ENCODE assay signal across 15 cellular contexts in the genomic region with DNA sequence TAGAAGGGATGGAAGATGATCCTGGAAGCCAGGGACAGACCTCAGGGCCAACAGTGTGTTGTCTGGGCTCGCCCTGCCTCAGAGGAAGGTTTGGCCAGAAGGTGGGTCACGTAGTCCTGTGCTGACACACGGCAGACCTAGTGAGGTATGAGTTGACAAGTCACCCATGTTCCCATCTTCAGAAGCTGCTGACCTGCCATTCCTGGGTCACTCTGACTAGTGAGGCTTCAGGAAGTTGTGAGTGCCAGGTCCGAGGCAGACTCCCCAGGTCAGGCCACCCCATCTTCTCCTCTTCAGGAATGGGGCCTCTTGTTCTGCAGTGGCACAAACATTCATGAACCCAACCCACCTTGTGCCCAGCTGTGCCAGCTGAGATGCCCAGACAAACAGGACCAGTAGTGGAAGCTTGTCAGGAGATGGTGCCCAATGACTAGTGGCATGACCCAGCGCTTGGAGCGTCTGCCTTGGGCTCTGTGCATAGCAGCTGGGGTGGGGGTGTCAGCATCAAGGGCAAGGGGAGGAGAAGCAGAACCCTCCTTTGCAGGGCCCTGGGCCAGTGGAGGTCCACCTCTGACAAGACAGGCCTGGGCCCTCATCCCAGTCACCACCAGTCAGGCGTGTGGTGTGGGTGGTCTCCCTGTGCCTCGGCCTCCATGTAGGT. TPM values are rescaled to one million over a fixed set of nuclear protein-coding genes. Genes with fewer than 3 reads are reported as not detected.
"Had no signal": no experiment of that assay in that cellular context is flagged by ENCODE, and none has a peak within 500 bp of the region (broad histone marks: within the 10 kb centered on the region; RNA-seq: fewer than 3 reads in every experiment).

No MANE protein-coding gene starts in this region.

- H3K4me1 Mint-ChIP-seq: activated CD4-positive, alpha-beta memory T cell treated with anti-CD3 and anti-CD28 coated beads, Interleukin-2, amount 10 ng/mL, durations not matched to agents 7 days and 5 days; activated CD4-positive, alpha-beta T cell treated with anti-CD3 and anti-CD28 coated beads for 36 hours; activated naive CD4-positive, alpha-beta T cell treated with anti-CD3 and anti-CD28 coated beads, Interleukin-2, amount 50 U/mL, for 24 hours; stimulated activated naive B cell treated with anti-CD40 and anti-IgM and Interleukin-4, amounts not matched to agents 10 μg/mL and 1 μg/mL and 100 μg/mL, for 72 hours; T-cell had no signal

- H3K36me3 Mint-ChIP-seq: activated naive CD4-positive, alpha-beta T cell treated with anti-CD3 and anti-CD28 coated beads, Interleukin-2, amount 50 U/mL, for 24 hours; brain; neural progenitor cell; stimulated activated naive B cell treated with anti-CD40 and anti-IgM and Interleukin-4, amounts not matched to agents 10 μg/mL and 1 μg/mL and 100 μg/mL, for 72 hours had no signal

- H3K9me3 Mint-ChIP-seq: activated CD4-positive, alpha-beta memory T cell treated with anti-CD3 and anti-CD28 coated beads, Interleukin-2, amount 10 ng/mL, durations not matched to agents 7 days and 5 days; activated naive CD4-positive, alpha-beta T cell treated with anti-CD3 and anti-CD28 coated beads, Interleukin-2, amount 50 U/mL, for 24 hours; activated T-helper 2 cell treated with anti-CD3 and anti-CD28 coated beads, Interferon-gamma antibody, Interleukin-2, Interleukin-4, amounts not matched to agents 10 μg/mL and 5 μg/mL and 100 μg/mL, durations not matched to agents 14 hours and 24 hours and 36 hours; brain; neural progenitor cell; stimulated activated naive B cell treated with anti-CD40 and anti-IgM and Interleukin-4, amounts not matched to agents 10 μg/mL and 1 μg/mL and 100 μg/mL, for 72 hours; T-cell had no signal

- H3K27me3 Mint-ChIP-seq: activated naive CD4-positive, alpha-beta T cell treated with anti-CD3 and anti-CD28 coated beads, Interleukin-2, amount 50 U/mL, for 24 hours; stimulated activated naive B cell treated with anti-CD40 and anti-IgM and Interleukin-4, amounts not matched to agents 10 μg/mL and 1 μg/mL and 100 μg/mL, for 72 hours had no signal

- FAIRE-seq: endothelial cell of umbilical vein, kidney, urothelium cell line had no signal

- DNase-seq: activated CD4-positive, alpha-beta memory T cell treated with anti-CD3 and anti-CD28 coated beads, Interleukin-2, amount 10 ng/mL, durations not matched to agents 7 days and 5 days; activated CD4-positive, alpha-beta T cell treated with anti-CD3 and anti-CD28 coated beads for 36 hours; amygdala; foreskin melanocyte; kidney; left ventricle myocardium superior; stimulated activated naive B cell treated with anti-CD40 and anti-IgM and Interleukin-4, amounts not matched to agents 10 μg/mL and 1 μg/mL and 100 μg/mL, for 72 hours; substantia nigra had no signal

- H3K27ac Mint-ChIP-seq: activated CD4-positive, alpha-beta memory T cell treated with anti-CD3 and anti-CD28 coated beads, Interleukin-2, amount 10 ng/mL, durations not matched to agents 7 days and 5 days; activated CD4-positive, alpha-beta T cell treated with anti-CD3 and anti-CD28 coated beads for 36 hours; activated naive CD4-positive, alpha-beta T cell treated with anti-CD3 and anti-CD28 coated beads, Interleukin-2, amount 50 U/mL, for 24 hours; activated T-helper 2 cell treated with anti-CD3 and anti-CD28 coated beads, Interferon-gamma antibody, Interleukin-2, Interleukin-4, amounts not matched to agents 10 μg/mL and 5 μg/mL and 100 μg/mL, durations not matched to agents 14 hours and 24 hours and 36 hours; brain; neural progenitor cell; stimulated activated naive B cell treated with anti-CD40 and anti-IgM and Interleukin-4, amounts not matched to agents 10 μg/mL and 1 μg/mL and 100 μg/mL, for 72 hours; T-cell had no signal

- H3K4me3 Mint-ChIP-seq: activated CD4-positive, alpha-beta memory T cell treated with anti-CD3 and anti-CD28 coated beads, Interleukin-2, amount 10 ng/mL, durations not matched to agents 7 days and 5 days; activated CD4-positive, alpha-beta T cell treated with anti-CD3 and anti-CD28 coated beads for 36 hours; activated naive CD4-positive, alpha-beta T cell treated with anti-CD3 and anti-CD28 coated beads, Interleukin-2, amount 50 U/mL, for 24 hours; brain; neural progenitor cell; stimulated activated naive B cell treated with anti-CD40 and anti-IgM and Interleukin-4, amounts not matched to agents 10 μg/mL and 1 μg/mL and 100 μg/mL, for 72 hours; T-cell had no signal

- ATAC-seq: activated CD4-positive, alpha-beta T cell treated with anti-CD3 and anti-CD28 coated beads for 36 hours; left ventricle myocardium superior; stimulated activated naive B cell treated with anti-CD40 and anti-IgM and Interleukin-4, amounts not matched to agents 10 μg/mL and 1 μg/mL and 100 μg/mL, for 72 hours; T-cell had no signal

RNA-seq across cellular contexts. Expression of gene ANGPTL2, which starts 16.8 kb away (rescaled TPM):
- total RNA-seq: activated CD4-positive, alpha-beta T cell treated with anti-CD3 and anti-CD28 coated beads for 36 hours; activated T-helper 2 cell treated with anti-CD3 and anti-CD28 coated beads, Interferon-gamma antibody, Interleukin-2, Interleukin-4, amounts not matched to agents 10 μg/mL and 5 μg/mL and 100 μg/mL, durations not matched to agents 14 hours and 24 hours and 36 hours had no signal
